22 cellular contexts compared by ENCODE assay signal in the genomic region with DNA sequence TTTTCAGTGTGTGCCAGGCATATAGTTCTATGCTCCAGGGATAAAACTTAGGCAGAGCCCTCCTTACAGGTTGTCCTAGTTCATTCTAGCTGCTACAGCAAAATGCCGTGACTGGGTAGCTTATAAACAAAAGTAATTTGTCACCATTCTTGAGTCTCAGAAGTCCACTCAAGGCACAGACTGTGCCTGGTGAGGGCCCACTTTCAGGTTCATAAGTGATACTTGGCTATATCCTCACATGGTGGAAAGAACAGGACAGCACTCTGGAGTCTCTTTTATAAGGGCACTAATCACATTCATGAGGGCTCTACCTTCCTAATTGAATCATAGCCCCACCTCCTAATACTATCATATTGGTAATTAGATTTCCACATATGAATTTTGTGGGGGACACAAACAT.
"Had no signal": no experiment of that assay in that cellular context is flagged by ENCODE, and none has a peak within 500 bp of the region (broad histone marks: within the 10 kb centered on the region; RNA-seq: fewer than 3 reads in every experiment).

No MANE protein-coding gene starts in this region.

- DNase-seq: dermis blood vessel endothelial cell; dorsolateral prefrontal cortex; effector CD4-positive, alpha-beta T cell; effector memory CD4-positive, alpha-beta T cell; foreskin keratinocyte; heart left ventricle; hypothalamus; immature natural killer cell; islet precursor cell; kidney; kidney glomerular epithelial cell; left colon; left ventricle myocardium superior; mesenchymal stem cell; mucosa of descending colon had no signal

- H3K9me3 Mint-ChIP-seq: immature natural killer cell, mesothelial cell of epicardium had no signal

- H3K27me3 ChIP-seq: dorsolateral prefrontal cortex, esophagus muscularis mucosa, foreskin keratinocyte, gastroesophageal sphincter, heart left ventricle, hepatocyte had no signal

- H3K36me3 ChIP-seq: gastroesophageal sphincter had no signal

- H3K79me2 ChIP-seq: hepatocyte had no signal

- H3K27ac ChIP-seq: coronary artery, dorsolateral prefrontal cortex, esophagus muscularis mucosa, foreskin keratinocyte, gastroesophageal sphincter, heart left ventricle, hepatocyte had no signal

- H3K4me1 ChIP-seq: esophagus muscularis mucosa, foreskin keratinocyte, gastroesophageal sphincter, heart left ventricle had no signal

- H3K4me1 Mint-ChIP-seq: immature natural killer cell, mesothelial cell of epicardium had no signal

- H3K4me3 ChIP-seq: coronary artery, dorsolateral prefrontal cortex, esophagus muscularis mucosa, gastroesophageal sphincter, heart left ventricle, hepatocyte, lung, mucosa of descending colon had no signal

- H3K27ac Mint-ChIP-seq: immature natural killer cell, mesothelial cell of epicardium had no signal

- H3K4me3 Mint-ChIP-seq: immature natural killer cell, mesothelial cell of epicardium had no signal

- H3K4me2 ChIP-seq: hepatocyte had no signal

- H3K9me3 ChIP-seq: esophagus muscularis mucosa, gastroesophageal sphincter, heart left ventricle, mucosa of descending colon had no signal

- ATAC-seq: foreskin keratinocyte, gastroesophageal sphincter, heart left ventricle, left colon, left lobe of liver, left ventricle myocardium superior, mucosa of descending colon had no signal

- H2AFZ ChIP-seq: hepatocyte had no signal

- H3K36me3 Mint-ChIP-seq: immature natural killer cell had no signal
